In the genomic region with DNA sequence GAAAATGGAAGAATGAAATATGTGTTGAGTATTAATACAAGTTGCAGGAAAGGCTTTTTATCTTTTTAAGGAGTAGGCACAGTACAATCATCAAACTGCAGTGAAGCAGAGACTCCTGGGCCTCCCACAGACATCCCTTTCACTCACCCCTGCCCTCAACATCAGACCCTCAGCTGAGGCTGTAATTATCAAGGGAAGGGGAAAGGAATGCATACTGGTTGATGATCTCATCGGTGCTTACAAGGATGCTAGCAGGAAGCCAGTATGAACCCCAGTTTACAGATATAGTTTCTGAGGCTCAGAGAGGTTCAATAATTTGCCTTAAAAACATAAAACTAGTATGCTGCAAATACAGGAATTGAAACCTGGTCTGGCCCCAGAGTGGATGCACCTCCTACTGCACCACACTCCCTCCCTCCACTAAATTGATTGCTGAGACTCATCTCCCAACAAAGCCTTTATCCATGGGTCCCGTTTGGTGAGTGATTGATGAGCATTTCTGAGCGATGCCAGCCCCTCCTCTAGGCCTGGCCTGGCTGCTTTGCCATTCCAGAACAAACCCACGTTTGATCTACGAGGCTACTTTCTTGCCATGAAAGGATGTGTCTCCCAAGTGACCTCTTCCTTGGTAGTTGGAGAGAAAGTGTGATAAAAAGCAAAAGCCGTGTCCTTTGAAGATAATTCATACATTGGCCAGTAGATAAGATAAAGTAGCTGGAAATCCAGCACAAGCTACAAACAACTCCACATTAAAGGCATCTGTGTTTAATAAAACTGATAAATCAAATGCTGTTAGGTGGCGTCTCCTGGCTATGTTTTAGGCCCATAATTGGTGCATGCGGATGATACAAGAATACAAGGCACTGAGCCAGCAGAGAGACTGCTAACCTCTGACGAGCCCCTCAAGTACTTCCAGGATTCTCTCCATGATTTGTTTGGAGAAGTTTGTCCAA, we compare ENCODE assay signal across 16 cellular contexts.
DNase-seq lines count a peak whose midpoint lies in the region; ATAC-seq, FAIRE-seq and TF ChIP-seq lines count a peak whose summit lies in the region.
"Had no signal": no experiment of that assay in that cellular context is flagged by ENCODE, and none has a peak within 500 bp of the region (broad histone marks: within the 10 kb centered on the region; RNA-seq: fewer than 3 reads in every experiment).

No MANE protein-coding gene starts in this region.

- H3K4me1 Mint-ChIP-seq in T-helper 17 cell: peaks cover 4% of the 10 kb centered on the region

- no peak for ATAC-seq in T-helper 17 cell
- no peak for ATAC-seq in GM18873 (IDR thresholded peaks at IDR 0.05; ENCODE audit: low FRiP score, unreplicated experiment)
- ATAC-seq: activated CD8-positive, alpha-beta T cell treated with anti-CD3 and anti-CD28 coated beads for 36 hours; K562; pancreas had no signal

- H3K4me1 ChIP-seq in NT2/D1 (ENCODE audit: insufficient read depth, insufficient read length) (peaks cover 5% of the 10 kb centered on the region), kidney (ENCODE audit: control insufficient read depth in 1 of 2, insufficient read depth in 1 of 2, low read depth in 1 of 2, low read length in 2 of 2) (no peaks in the 10 kb centered on the region)
- H3K4me1 ChIP-seq: pancreas had no signal

- H3K4me3 Mint-ChIP-seq in T-helper 17 cell: no peak overlapping the region
- H3K4me3 Mint-ChIP-seq: activated CD8-positive, alpha-beta T cell treated with anti-CD3 and anti-CD28 coated beads for 36 hours had no signal

- no peaks in the 10 kb centered on the region for H3K27me3 ChIP-seq in NT2/D1 (ENCODE audit: insufficient read depth, insufficient read length)
- H3K27me3 ChIP-seq: pancreas had no signal

- H3K9me3 ChIP-seq in NT2/D1 (ENCODE audit: insufficient read depth, low read length): peaks cover 11% of the 10 kb centered on the region; the same call in 1 of the 2 replicates
- H3K9me3 ChIP-seq in kidney (ENCODE audit: control insufficient read depth in 1 of 2, low read length in 2 of 2): no peaks in the 10 kb centered on the region
- H3K9me3 ChIP-seq in T-helper 17 cell (ENCODE audit: control insufficient read depth, low read length, poor library complexity, severe bottlenecking): no peaks in the 10 kb centered on the region
- H3K9me3 ChIP-seq: pancreas had no signal

- H3K9ac ChIP-seq in NT2/D1 (ENCODE audit: insufficient read length, low read depth): no peak overlapping the region
- H3K9ac ChIP-seq in kidney (ENCODE audit: low read length in 2 of 2): no peak overlapping the region

- no peaks in the 10 kb centered on the region for H3K36me3 Mint-ChIP-seq in T-helper 17 cell (ENCODE audit: low read depth)

- no peak overlapping the region for H3K4me3 ChIP-seq in NT2/D1 (ENCODE audit: insufficient read length, low read depth)
- H3K4me3 ChIP-seq in kidney (ENCODE audit: low read length in 2 of 2): no peak overlapping the region
- H3K4me3 ChIP-seq: K562, lung, pancreas had no signal

- H3K36me3 ChIP-seq in NT2/D1 (ENCODE audit: insufficient read depth, insufficient read length, low read length) (no peaks in the 10 kb centered on the region), kidney (ENCODE audit: control insufficient read depth in 1 of 2, insufficient read depth in 2 of 2, low read length in 2 of 2) (no peaks in the 10 kb centered on the region)
- H3K36me3 ChIP-seq: pancreas had no signal

- no peak overlapping the region for H3K27ac ChIP-seq in kidney (ENCODE audit: low read depth in 2 of 2, low read length in 2 of 2)
- H3K27ac ChIP-seq: pancreas, RWPE1 had no signal

- FAIRE-seq in kidney (lab: Jason Lieb, UNC): no peak
- FAIRE-seq: K562, pancreas had no signal

- DNase-seq in AG08395 (ENCODE audit: low spot score) (peak; percentile 30), HCEC 1CT (peak; percentile 22), NT2/D1 (ENCODE audit: low read depth, low spot score) (peak; percentile 36), kidney glomerular epithelial cell (lab: John Stamatoyannopoulos, UW) (peak; percentile 77), kidney (no peak), T-helper 17 cell (no peak), mucosa of gallbladder (ENCODE audit: low spot score) (no peak)
- DNase-seq: activated CD8-positive, alpha-beta T cell treated with anti-CD3 and anti-CD28 coated beads for 36 hours; activated naive CD4-positive, alpha-beta T cell; caudate nucleus; pancreas; stimulated activated CD4-positive, alpha-beta T cell treated with anti-CD3 and anti-CD28 coated beads, Interleukin-2, amount 100 ng/mL, for 24 hours had no signal

- no peak for TF ChIP-seq CTCF in kidney (IDR thresholded peaks at IDR 0.05; ENCODE audit: borderline replicate concordance, extremely low read depth, insufficient read depth)

- intact Hi-C loops in kidney (cut with DNase I): no loop called here

- peaks cover 56% of the 10 kb centered on the region for H3K27me3 Mint-ChIP-seq in T-helper 17 cell

- H3K27ac Mint-ChIP-seq in T-helper 17 cell: no peak overlapping the region
- H3K27ac Mint-ChIP-seq: activated CD8-positive, alpha-beta T cell treated with anti-CD3 and anti-CD28 coated beads for 36 hours had no signal

Comparison
In these comparisons a context has a peak if more than half of its experiments do, and no peak if none do; other contexts are left out.
1. DNase-seq: peak in AG08395 (single experiment), HCEC 1CT (single experiment), NT2/D1 (single experiment) and kidney glomerular epithelial cell (single experiment); none in kidney (single experiment), T-helper 17 cell (0 of 3) and mucosa of gallbladder (single experiment).